In genomic region chr1:37677808-37678207, GRCh38 we compare ENCODE assay signal across 23 cellular contexts. TPM values are rescaled to one million over a fixed set of nuclear protein-coding genes. Genes with fewer than 3 reads are reported as not detected.
"Had no signal": no experiment of that assay in that cellular context is flagged by ENCODE, and none has a peak within 500 bp of the region (broad histone marks: within the 10 kb centered on the region; RNA-seq: fewer than 3 reads in every experiment).

No MANE protein-coding gene starts in this region.

- H3K4me3 Mint-ChIP-seq: naive thymus-derived CD4-positive, alpha-beta T cell; nephron progenitor cell; stimulated activated effector memory CD8-positive, alpha-beta T cell treated with anti-CD3 and anti-CD28 coated beads, Interleukin-12 subunit alpha, Interleukin-12 subunit beta, amount 100 ng/mL, for 72 hours; stimulated activated naive CD8-positive, alpha-beta T cell treated with anti-CD3 and anti-CD28 coated beads, Interleukin-15, amount 100 ng/mL, for 72 hours had no signal

- ATAC-seq: heart left ventricle; left lobe of liver; naive thymus-derived CD4-positive, alpha-beta T cell; psoas muscle; right lobe of liver; stimulated activated effector memory CD8-positive, alpha-beta T cell treated with anti-CD3 and anti-CD28 coated beads, Interleukin-12 subunit alpha, Interleukin-12 subunit beta, amount 100 ng/mL, for 72 hours; stimulated activated naive CD8-positive, alpha-beta T cell treated with anti-CD3 and anti-CD28 coated beads, Interleukin-15, amount 100 ng/mL, for 72 hours had no signal

- H3K27me3 ChIP-seq: dorsolateral prefrontal cortex, right lobe of liver, testis had no signal

- H3K27ac ChIP-seq: heart left ventricle, parathyroid adenoma, psoas muscle, right lobe of liver, testis had no signal

- H3K4me3 ChIP-seq: dorsolateral prefrontal cortex, heart left ventricle, psoas muscle, right lobe of liver, testis, transverse colon had no signal

- H3K9me3 Mint-ChIP-seq: naive thymus-derived CD4-positive, alpha-beta T cell; nephron progenitor cell; stimulated activated effector memory CD8-positive, alpha-beta T cell treated with anti-CD3 and anti-CD28 coated beads, Interleukin-12 subunit alpha, Interleukin-12 subunit beta, amount 100 ng/mL, for 72 hours; stimulated activated naive CD8-positive, alpha-beta T cell treated with anti-CD3 and anti-CD28 coated beads, Interleukin-15, amount 100 ng/mL, for 72 hours had no signal

- H3K9ac ChIP-seq: parathyroid adenoma had no signal

- H2AFZ ChIP-seq: parathyroid adenoma had no signal

- H3K9me3 ChIP-seq: heart left ventricle, psoas muscle, right lobe of liver, testis, transverse colon had no signal

- H3K4me1 ChIP-seq: parathyroid adenoma, right lobe of liver had no signal

- H3K79me2 ChIP-seq: parathyroid adenoma had no signal

- DNase-seq: cortex of kidney; dorsolateral prefrontal cortex; effector CD8-positive, alpha-beta T cell; foreskin melanocyte; heart left ventricle; hippocampal formation; islet precursor cell; mammary epithelial cell; naive thymus-derived CD4-positive, alpha-beta T cell; nephron progenitor cell; psoas muscle; retina; right lobe of liver; stimulated activated CD4-positive, alpha-beta T cell treated with anti-CD3 and anti-CD28 coated beads, Interleukin-4, amount 100 ng/mL, for 1 hour; stimulated activated CD8-positive, alpha-beta memory T cell treated with anti-CD3 and anti-CD28 coated beads, Interleukin-4, amount 100 ng/mL, for 48 hours; stimulated activated naive CD8-positive, alpha-beta T cell treated with anti-CD3 and anti-CD28 coated beads, Interleukin-15, amount 100 ng/mL, for 72 hours; testis; transverse colon had no signal

- H3K27ac Mint-ChIP-seq: nephron progenitor cell; stimulated activated effector memory CD8-positive, alpha-beta T cell treated with anti-CD3 and anti-CD28 coated beads, Interleukin-12 subunit alpha, Interleukin-12 subunit beta, amount 100 ng/mL, for 72 hours; stimulated activated naive CD8-positive, alpha-beta T cell treated with anti-CD3 and anti-CD28 coated beads, Interleukin-15, amount 100 ng/mL, for 72 hours had no signal

RNA-seq across cellular contexts. Expression of gene RSPO1, which starts 43.1 kb away (rescaled TPM):
- total RNA-seq: glomerular endothelial cell; left lobe of liver; mammary epithelial cell; mononuclear cell; naive thymus-derived CD4-positive, alpha-beta T cell; psoas muscle; right lobe of liver had no signal
